8 cellular contexts compared by ENCODE assay signal in genomic region chr5:1110930-1111726, GRCh38. TPM values are rescaled to one million over a fixed set of nuclear protein-coding genes. Genes with fewer than 3 reads are reported as not detected.
DNase-seq lines count a peak whose midpoint lies in the region; ATAC-seq and TF ChIP-seq lines count a peak whose summit lies in the region.

No MANE protein-coding gene starts in this region.

- H3K9me3 ChIP-seq in esophagus (ENCODE audit: control insufficient read depth in 2 of 2, insufficient read depth in 1 of 2, low read depth in 1 of 2, low read length in 1 of 2) = no peaks in the 10 kb centered on the region

- DNase-seq in stimulated activated CD4-positive, alpha-beta T cell treated with anti-CD3 and anti-CD28 coated beads, Interleukin-4, amount 100 ng/mL, for 1 hour = peak; percentile 23
- DNase-seq in stimulated activated CD4-positive, alpha-beta T cell treated with anti-CD3 and anti-CD28 coated beads, Interleukin-12 subunit alpha, Interleukin-12 subunit beta, amount 100 ng/mL, for 4 hours = no peak
- DNase-seq in activated B cell treated with CpG ODN at 0.5 μM for 24 hours = no peak

- H3K27me3 ChIP-seq in esophagus (ENCODE audit: control insufficient read depth in 1 of 2, insufficient read depth in 2 of 2, low read length in 2 of 2) = no peaks in the 10 kb centered on the region

- H3K27ac ChIP-seq in esophagus (ENCODE audit: low read depth in 2 of 2, low read length in 1 of 2) = peak overlapping the region; percentile 45 to 63

- H3K4me1 Mint-ChIP-seq in activated B cell treated with CpG ODN at 0.5 μM for 24 hours (peaks cover 41% of the 10 kb centered on the region), nephron (peaks cover 41% of the 10 kb centered on the region)

- no peaks in the 10 kb centered on the region for H3K36me3 ChIP-seq in esophagus (ENCODE audit: control insufficient read depth in 2 of 2, insufficient read depth in 2 of 2, low read length in 1 of 2)

- POLR2A ChIA-PET in activated B cell treated with CpG ODN at 0.5 μM for 24 hours (lab: Charles Lee) = no interaction called here

- WGBS in esophagus, 2 donors = 1% methylated on average over 31 to 54 of the region's 54 CpGs

- peaks cover 2% of the 10 kb centered on the region for H3K36me3 Mint-ChIP-seq in activated B cell treated with CpG ODN at 0.5 μM for 24 hours (ENCODE audit: low read depth)
- no peaks in the 10 kb centered on the region for H3K36me3 Mint-ChIP-seq in nephron (ENCODE audit: low read depth)

- H3K4me3 ChIP-seq in esophagus (ENCODE audit: low read depth in 1 of 2, low read length in 2 of 2) = peak overlapping the region; percentile 61 to 62

- CTCF ChIA-PET in activated B cell treated with CpG ODN at 0.5 μM for 24 hours (lab: Charles Lee) = interaction anchor here (1.1 kb wide), 1 partner anchor 28 kb away, joined by 3 read pairs; no protein-coding TSS in a partner anchor

- H3K9me3 Mint-ChIP-seq in activated B cell treated with CpG ODN at 0.5 μM for 24 hours (no peaks in the 10 kb centered on the region), nephron (no peaks in the 10 kb centered on the region)

- H3K27ac Mint-ChIP-seq in activated B cell treated with CpG ODN at 0.5 μM for 24 hours (no peak overlapping the region), nephron (peak overlapping the region in 2 of 3 experiments; percentile 26 to 63)

- H3K27me3 Mint-ChIP-seq in activated B cell treated with CpG ODN at 0.5 μM for 24 hours (peaks cover 2% of the 10 kb centered on the region), nephron (ENCODE audit: low read depth) (peaks cover 9% of the 10 kb centered on the region)

- no peak for TF ChIP-seq CTCF in activated B cell treated with CpG ODN at 0.5 μM for 24 hours (IDR thresholded peaks at IDR 0.05)
- no peak for TF ChIP-seq CTCF in nephron (IDR thresholded peaks at IDR 0.05; ENCODE audit: unreplicated experiment in 3 of 3)

- peaks cover 0 to 10% of the 10 kb centered on the region in 2 donors for H3K4me1 ChIP-seq in esophagus (ENCODE audit: control insufficient read depth in 2 of 2, insufficient read depth in 2 of 2, low read length in 1 of 2)

- intact Hi-C loops in activated B cell treated with CpG ODN at 0.5 μM for 24 hours (cut with micrococcal nuclease) = no loop called here

- peak overlapping the region; percentile 86 for H3K4me3 Mint-ChIP-seq in activated B cell treated with CpG ODN at 0.5 μM for 24 hours
- peak overlapping the region; percentile 87 to 92 (median 89) for H3K4me3 Mint-ChIP-seq in nephron

- ATAC-seq in HG03135 (IDR thresholded peaks at IDR 0.05; ENCODE audit: unreplicated experiment) (peak; percentile 20), activated B cell treated with CpG ODN at 0.5 μM for 24 hours (ENCODE audit: low read depth) (peak; percentile 33), HG03457 (IDR thresholded peaks at IDR 0.05; ENCODE audit: unreplicated experiment) (no peak), GM21737 (IDR thresholded peaks at IDR 0.05; ENCODE audit: unreplicated experiment) (no peak)

RNA-seq across cellular contexts. Expression of gene SLC12A7, which starts 0.7 kb away (rescaled TPM):
- 21.8 and 23.3 TPM in 2 replicates for total RNA-seq in activated B cell treated with CpG ODN at 0.5 μM for 24 hours
- polyA plus RNA-seq in esophagus = 1 to 10 TPM; 4.0 to 4.7 TPM

Comparison
In these comparisons a context has a peak if more than half of its experiments do, and no peak if none do; other contexts are left out.
1. ATAC-seq: peak in HG03135 (single experiment) and activated B cell treated with CpG ODN at 0.5 μM for 24 hours (single experiment); none in HG03457 (single experiment) and GM21737 (single experiment).